Comparison of ENCODE assay signal across 15 cellular contexts in genomic region chr20:35179292-35180212, GRCh38. TPM values are rescaled to one million over a fixed set of nuclear protein-coding genes. Genes with fewer than 3 reads are reported as not detected.
DNase-seq lines count a peak whose midpoint lies in the region; ATAC-seq and TF ChIP-seq lines count a peak whose summit lies in the region.
"Had no signal": no experiment of that assay in that cellular context is flagged by ENCODE, and none has a peak within 500 bp of the region (broad histone marks: within the 10 kb centered on the region; RNA-seq: fewer than 3 reads in every experiment).

No MANE protein-coding gene starts in this region.

- H3K9me3 ChIP-seq in HEK293 (ENCODE audit: control insufficient read depth, insufficient read depth, low read depth, low read length): no peaks in the 10 kb centered on the region
- no peaks in the 10 kb centered on the region for H3K9me3 ChIP-seq in osteoblast (ENCODE audit: low read depth, low read length)
- H3K9me3 ChIP-seq: Caco-2 had no signal

- CTCF ChIA-PET in HEK293 (lab: Yijun Ruan, JAX): interaction anchor here (0.6 to 1.0 kb wide), 2 partner anchors 35 to 77 kb away, joined by 3 to 4 read pairs; no protein-coding TSS in a partner anchor

- H3K36me3 ChIP-seq in HEK293 (ENCODE audit: control insufficient read depth in 2 of 2, insufficient read depth in 1 of 2, low read length in 2 of 2): peaks cover 0 to 9% of the 10 kb centered on the region in 2 experiments; a peak in 1 of 3 replicates
- H3K36me3 ChIP-seq in osteoblast (ENCODE audit: insufficient read depth, low read length): peaks cover 8% of the 10 kb centered on the region

- TF ChIP-seq CTCF in 22Rv1 (IDR thresholded peaks at IDR 0.05) (no peak), HEK293 (tag by site-specific recombination; IDR thresholded peaks at IDR 0.05) (no peak), osteoblast (IDR thresholded peaks at IDR 0.05; ENCODE audit: extremely low read depth, low read depth, low read length) (no peak), foreskin fibroblast (IDR thresholded peaks at IDR 0.05; ENCODE audit: low read depth, low read length) (no peak)

- ATAC-seq in left lobe of liver (peak; percentile 69), HG02623 (IDR thresholded peaks at IDR 0.05; ENCODE audit: unreplicated experiment) (no peak)
- ATAC-seq: GM12878 had no signal

- DNase-seq in left lobe of liver (ENCODE audit: low spot score) (peak; percentile 63), osteoblast (ENCODE audit: insufficient read length, low spot score, missing footprints) (peak; percentile 18), foreskin fibroblast (no peak), NCI-H1048 (lab: John Stamatoyannopoulos, UW) (no peak)
- DNase-seq: ACHN; Caco-2; CD4-positive, alpha-beta T cell; DMS79 treated with DMSO at 0.1 percent for 48 hours; H9; KBM-7 had no signal

- H2AFZ ChIP-seq in osteoblast (ENCODE audit: low read length): no peak overlapping the region

- no peak overlapping the region for H3K4me2 ChIP-seq in osteoblast (ENCODE audit: insufficient read depth, low read length)

- peak overlapping the region; percentile 76 for H3K27ac ChIP-seq in 22Rv1
- H3K27ac ChIP-seq in HEK293 (ENCODE audit: extremely low read depth, low read depth, low read length): no peak overlapping the region
- H3K27ac ChIP-seq in osteoblast (ENCODE audit: low read depth, low read length): no peak overlapping the region
- H3K27ac ChIP-seq: C4-2B had no signal

- no peaks in the 10 kb centered on the region for H4K20me1 ChIP-seq in osteoblast (ENCODE audit: insufficient read depth, low read length)

- H3K4me3 ChIP-seq in HEK293 (ENCODE audit: low read depth, low read length) (no peak overlapping the region), osteoblast (ENCODE audit: insufficient read depth, low read length) (no peak overlapping the region), foreskin fibroblast (ENCODE audit: low read depth in 1 of 2, low read length in 2 of 2) (no peak overlapping the region)
- H3K4me3 ChIP-seq: GM12878 had no signal

- H3K4me1 ChIP-seq in HEK293 (ENCODE audit: control insufficient read depth, insufficient read depth, low read length) (no peaks in the 10 kb centered on the region), osteoblast (ENCODE audit: insufficient read depth, low read length) (no peaks in the 10 kb centered on the region)

- no peaks in the 10 kb centered on the region for H3K27me3 ChIP-seq in osteoblast (ENCODE audit: insufficient read depth, low read length)

- POLR2A ChIA-PET in HEK293 (lab: Yijun Ruan, JAX): interaction anchor here (0.7 kb wide), 1 partner anchor 14 kb away, joined by 8 read pairs; no protein-coding TSS in a partner anchor

- no peaks in the 10 kb centered on the region for H3K79me2 ChIP-seq in osteoblast (ENCODE audit: insufficient read depth, low read length)

TF ChIP-seq in HEK293, 187 proteins besides CTCF, POLR2A, EP300 and RAD21:
- TF ChIP-seq ZNF362 (tag by site-specific recombination; IDR thresholded peaks at IDR 0.05): peak; percentile 35; the same call in 1 of the 2 replicates
- TF ChIP-seq EGR2 (tag by site-specific recombination; IDR thresholded peaks at IDR 0.05; ENCODE audit: low read depth): no peak
- TF ChIP-seq KLF7 (tag by site-specific recombination; IDR thresholded peaks at IDR 0.05; ENCODE audit: borderline replicate concordance): no peak
- no peak for TF ChIP-seq ZNF629 (tag by site-specific recombination; IDR thresholded peaks at IDR 0.05)
- no peak for TF ChIP-seq ZNF121 (tag by site-specific recombination; IDR thresholded peaks at IDR 0.05)
- TF ChIP-seq ZNF132 (tag by site-specific recombination; IDR thresholded peaks at IDR 0.05; ENCODE audit: borderline replicate concordance): no peak
- TF ChIP-seq ZNF747 (tag by site-specific recombination; IDR thresholded peaks at IDR 0.05): no peak
- TF ChIP-seq ZNF223 (tag by site-specific recombination; IDR thresholded peaks at IDR 0.05): no peak

RNA-seq across cellular contexts. Expression of gene PROCR, which starts 7.7 kb away (rescaled TPM):
- total RNA-seq in left lobe of liver: 1.5 TPM
- 35.9 and 38.0 TPM in 2 replicates for total RNA-seq in osteoblast

RNA-seq across cellular contexts. Expression of gene EDEM2, which starts 32.4 kb away (rescaled TPM):
- total RNA-seq in left lobe of liver (26.0 TPM), osteoblast (32.2 and 41.8 TPM in 2 replicates)

RNA-seq across cellular contexts. Expression of gene MMP24, which starts 46.9 kb away (rescaled TPM):
- total RNA-seq in left lobe of liver: 0.43 TPM
- total RNA-seq in osteoblast: 0.88 and 1.1 TPM in 2 replicates
- total RNA-seq: CD4-positive, alpha-beta T cell; GM12878 had no signal

Comparison
In these comparisons a context has a peak if more than half of its experiments do, and no peak if none do; other contexts are left out.
1. DNase-seq: peak in left lobe of liver (single experiment) and osteoblast (single experiment); none in foreskin fibroblast (0 of 2) and NCI-H1048 (single experiment).
2. RNA of gene PROCR, which starts 7.7 kb away (total RNA-seq): 35.9 to 38.0 TPM in osteoblast; 1.5 TPM in left lobe of liver (single experiment); every median in the first group is over 10 times any median in the second.